Comparison of ENCODE assay signal across 8 cellular contexts in genomic region chr9:128636024-128636390, GRCh38. TPM values are rescaled to one million over a fixed set of nuclear protein-coding genes. Genes with fewer than 3 reads are reported as not detected.
DNase-seq lines count a peak whose midpoint lies in the region; ATAC-seq and TF ChIP-seq lines count a peak whose summit lies in the region.

No MANE protein-coding gene starts in this region.

- H2AFZ ChIP-seq in GM23248, result no peak overlapping the region

- CTCF ChIA-PET in RWPE1 (lab: Yijun Ruan, JAX), result interaction anchor here (0.6 to 3.2 kb wide), 22 partner anchors 10 to 295 kb away, joined by 3 to 20 read pairs (median 5); partner anchors contain the start of genes ENDOG, PKN3 and SPTAN1

- peaks cover 20% of the 10 kb centered on the region; the same call in 1 of the 2 replicates for H3K36me3 ChIP-seq in GM23248 (ENCODE audit: low read depth)
- H3K36me3 ChIP-seq in heart left ventricle, result peaks cover 2 to 47% (median 36%) of the 10 kb centered on the region in 9 donors
- H3K36me3 ChIP-seq in sigmoid colon, result peaks cover 31 to 56% (median 35%) of the 10 kb centered on the region in 4 donors

- TF ChIP-seq EP300 in sigmoid colon (IDR thresholded peaks at IDR 0.05), result no peak

- peak; percentile 66 to 78 (median 66) for ATAC-seq in heart left ventricle
- no peak for ATAC-seq in GM18867 (IDR thresholded peaks at IDR 0.05; ENCODE audit: unreplicated experiment)

- peak overlapping the region; percentile 76 for H3K9ac ChIP-seq in GM23248

- H3K9me3 ChIP-seq in GM23248 (ENCODE audit: low read depth), result no peaks in the 10 kb centered on the region
- H3K9me3 ChIP-seq in heart left ventricle, result no peaks in the 10 kb centered on the region
- no peaks in the 10 kb centered on the region for H3K9me3 ChIP-seq in sigmoid colon

- H4K20me1 ChIP-seq in GM23248 (ENCODE audit: insufficient read depth), result no peaks in the 10 kb centered on the region

- POLR2A ChIA-PET in RWPE1 (lab: Yijun Ruan, JAX; ENCODE audit: low non-redundant PET), result interaction anchor here (0.6 to 2.1 kb wide), 6 partner anchors 38 to 264 kb away, joined by 3 to 10 read pairs (median 6); partner anchors contain the start of gene URM1

- no peaks in the 10 kb centered on the region for H3K27me3 ChIP-seq in GM23248 (replicated peaks; ENCODE audit: insufficient read depth)
- H3K27me3 ChIP-seq in heart left ventricle, result no peaks in the 10 kb centered on the region
- no peaks in the 10 kb centered on the region for H3K27me3 ChIP-seq in sigmoid colon

- TF ChIP-seq CTCF in RWPE1 (conservative IDR thresholded peaks at IDR 0.05; ENCODE audit: low read depth) (peak; percentile 80), heart left ventricle (IDR thresholded peaks at IDR 0.05) (peak in 7 of 12 donors; percentile 23 to 53 (median 34)), sigmoid colon (IDR thresholded peaks at IDR 0.05) (no peak)

- TF ChIP-seq POLR2A in heart left ventricle (IDR thresholded peaks at IDR 0.05) (no peak), sigmoid colon (IDR thresholded peaks at IDR 0.05) (no peak)

- H3F3A ChIP-seq in GM23248 (ENCODE audit: insufficient read depth), result peaks cover 20% of the 10 kb centered on the region

- in situ Hi-C loops in GM23248 (cut with MboI), result no loop called here

- 64 to 72% methylated on average over 14 to 16 of the region's 16 CpGs for WGBS in GM23248 (ENCODE audit: low coverage in 1 of 2, low lambda C conversion rate in 2 of 2, missing lambda C conversion rate in 2 of 2), 2 experiments
- 47 to 67% (median 54%) methylated on average over 12 to 16 of the region's 16 CpGs for WGBS in heart left ventricle, 4 donors
- WGBS in sigmoid colon, 2 donors, result 39 to 70% methylated on average over 16 of the region's 16 CpGs

- no peaks in the 10 kb centered on the region for H3K79me2 ChIP-seq in GM23248 (ENCODE audit: insufficient read depth)

- peak; percentile 34 for DNase-seq in GM23248
- DNase-seq in RWPE1 (ENCODE audit: low spot score), result peak; percentile 90
- DNase-seq in heart left ventricle, result peak; percentile 67 to 89 (median 76)
- no peak for DNase-seq in sigmoid colon
- no peak for DNase-seq in stimulated activated CD4-positive, alpha-beta T cell treated with anti-CD3 and anti-CD28 coated beads, Interleukin-4, amount 100 ng/mL, for 1 hour
- no peak for DNase-seq in hepatic stellate cell (ENCODE audit: low spot score)
- DNase-seq in posterior vena cava (ENCODE audit: low spot score), result no peak

- H3K9me2 ChIP-seq in GM23248 (ENCODE audit: insufficient read depth), result no peaks in the 10 kb centered on the region

- H3K27ac ChIP-seq in GM23248 (peak overlapping the region; percentile 85), RWPE1 (peak overlapping the region; percentile 99), heart left ventricle (peak overlapping the region; percentile 83 to 100 (median 92)), sigmoid colon (peak overlapping the region; percentile 75 to 91 (median 80))

- intact Hi-C loops in heart left ventricle (cut with DNase I) (loop anchor here in 4 of 10 donors (5.0 to 10.0 kb wide), 4 partner anchors 49 to 341 kb away; partner anchors contain the start of gene SET (in 4 of the 4)), sigmoid colon (cut with DNase I) (loop anchor here (10.0 kb wide), 1 partner anchor 1589 kb away; no protein-coding TSS in a partner anchor), posterior vena cava (cut with DNase I) (no loop called here)

- H3K4me3 ChIP-seq in GM23248 (peak overlapping the region; percentile 45; the same call in 1 of the 2 replicates), heart left ventricle (peak overlapping the region in 11 of 12 donors; percentile 10 to 54 (median 39)), sigmoid colon (no peak overlapping the region)

- H3K4me2 ChIP-seq in GM23248 (ENCODE audit: unreplicated experiment), result peak overlapping the region; percentile 61

- H3K4me1 ChIP-seq in GM23248 (ENCODE audit: insufficient read depth) (peaks cover 10% of the 10 kb centered on the region), heart left ventricle (peaks cover 0 to 35% (median 20%) of the 10 kb centered on the region in 12 donors), sigmoid colon (peaks cover 0 to 26% (median 22%) of the 10 kb centered on the region in 4 donors)

RNA-seq across cellular contexts. Expression of gene DYNC2I2, which starts 20.6 kb away (rescaled TPM):
- 64.5 and 93.1 TPM in 2 replicates for total RNA-seq in GM23248 (2014; rRNA removed; shearing (Covaris generic))
- polyA plus RNA-seq in GM23248 (2016; fragmentation: Nextera tagmentation; extraction: Ambion mirVana), result 58.8 and 60.8 TPM in 2 replicates
- total RNA-seq in heart left ventricle, result 10 to 100 TPM; 20.5 to 50.2 (median 27.0) TPM
- polyA plus RNA-seq in heart left ventricle, result 10 to 100 TPM; 56.6 to 65.7 TPM
- total RNA-seq in sigmoid colon, result 10 to 100 TPM; 21.6 to 33.0 (median 27.0) TPM
- polyA plus RNA-seq in sigmoid colon, result 10 to 100 TPM; 39.6 to 87.4 (median 43.9) TPM
- 10 to 100 TPM; 18.1 to 19.4 TPM for total RNA-seq in posterior vena cava

RNA-seq across cellular contexts. Expression of gene SET, which starts 53.0 kb away (rescaled TPM):
- 263 and 283 TPM in 2 replicates for total RNA-seq in GM23248 (2014; rRNA removed; shearing (Covaris generic))
- polyA plus RNA-seq in GM23248 (2016; fragmentation: Nextera tagmentation; extraction: Ambion mirVana), result 175 and 183 TPM in 2 replicates
- 100 to 1,000 TPM in 8 of 9 donors, 10 to 100 TPM in 1; 96.8 to 240 (median 211) TPM for total RNA-seq in heart left ventricle
- 100 to 1,000 TPM in 1 of 2 donors, 10 to 100 TPM in 1; 67.6 to 199 TPM for polyA plus RNA-seq in heart left ventricle
- total RNA-seq in sigmoid colon, result 100 to 1,000 TPM; 182 to 195 (median 187) TPM
- 100 to 1,000 TPM in 2 of 3 donors, 10 to 100 TPM in 1; 77.2 to 172 (median 114) TPM for polyA plus RNA-seq in sigmoid colon
- 100 to 1,000 TPM; 189 to 240 TPM for total RNA-seq in posterior vena cava

Comparison
In these comparisons a context has a peak if more than half of its experiments do, and no peak if none do; other contexts are left out.
1. DNase-seq: peak in GM23248 (single experiment), RWPE1 (single experiment) and heart left ventricle (5 of 5); none in sigmoid colon (single experiment), stimulated activated CD4-positive, alpha-beta T cell treated with anti-CD3 and anti-CD28 coated beads, Interleukin-4, amount 100 ng/mL, for 1 hour (single experiment), hepatic stellate cell (single experiment) and posterior vena cava (single experiment).
2. H3K4me3 ChIP-seq: peak in GM23248 (single experiment) and heart left ventricle (11 of 12); none in sigmoid colon (0 of 4).
3. CTCF ChIP-seq: peak in RWPE1 (single experiment) and heart left ventricle (7 of 12); none in sigmoid colon (0 of 4).
4. Peak in every context shown above with its lines, with median percentiles within 50 percentile points of each other: H3K27ac ChIP-seq.